In the genomic region with DNA sequence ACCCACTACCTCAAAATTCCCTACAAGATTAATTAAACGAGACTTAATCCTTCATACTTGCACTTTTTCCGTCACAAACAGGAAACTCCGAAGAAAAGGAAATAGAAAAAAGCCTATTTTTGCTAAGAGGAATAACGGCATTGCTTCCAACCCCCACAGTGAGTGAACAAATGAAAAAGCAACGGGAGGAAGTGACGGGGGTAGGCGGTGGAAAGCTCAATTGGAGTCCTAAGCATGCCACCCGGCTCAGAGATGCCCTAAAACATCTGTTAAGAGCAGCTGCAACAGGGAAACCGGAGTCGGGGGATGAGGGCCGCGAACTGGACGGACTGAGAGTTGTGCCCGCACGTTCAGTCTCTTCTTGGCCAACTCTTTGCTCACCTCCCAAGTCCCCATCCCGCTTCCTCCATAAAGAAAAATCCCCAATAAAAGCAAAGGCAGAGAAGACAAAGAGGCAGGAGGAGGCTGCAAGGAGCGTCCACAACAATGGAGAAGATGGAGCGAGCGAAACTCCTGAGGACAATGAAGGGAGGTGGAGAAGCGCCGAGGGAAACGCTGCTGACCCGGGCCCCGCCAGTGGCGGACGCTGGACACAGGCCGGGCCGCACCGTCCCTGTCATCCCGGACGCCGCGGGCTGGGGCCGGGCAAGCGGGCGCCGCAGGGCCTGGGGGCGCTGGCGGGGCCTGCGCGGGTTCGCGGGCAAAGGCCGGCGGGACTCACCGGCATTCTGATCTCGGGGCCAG, we compare ENCODE assay signal across 8 cellular contexts. TPM values are rescaled to one million over a fixed set of nuclear protein-coding genes. Genes with fewer than 3 reads are reported as not detected.
DNase-seq lines count a peak whose midpoint lies in the region; ATAC-seq, FAIRE-seq and TF ChIP-seq lines count a peak whose summit lies in the region.

No MANE protein-coding gene starts in this region.

- H3K36me3 ChIP-seq in CD4-positive, CD25-positive, alpha-beta regulatory T cell (ENCODE audit: control insufficient read depth, insufficient read depth, low read length), result no peaks in the 10 kb centered on the region
- H3K36me3 ChIP-seq in SJSA1 (peaks cover 21% of the 10 kb centered on the region), transverse colon (no peaks in the 10 kb centered on the region)

- H3K4me3 Mint-ChIP-seq in CD4-positive, CD25-positive, alpha-beta regulatory T cell, result peak overlapping the region; percentile 96 to 99 (median 98)
- H3K4me3 Mint-ChIP-seq in activated naive CD8-positive, alpha-beta T cell treated with anti-CD3 and anti-CD28 coated beads for 36 hours, result peak overlapping the region; percentile 97

- no peaks in the 10 kb centered on the region for H3K9me3 Mint-ChIP-seq in CD4-positive, CD25-positive, alpha-beta regulatory T cell
- no peaks in the 10 kb centered on the region for H3K9me3 Mint-ChIP-seq in activated naive CD8-positive, alpha-beta T cell treated with anti-CD3 and anti-CD28 coated beads for 36 hours

- H3K27ac ChIP-seq in CD4-positive, CD25-positive, alpha-beta regulatory T cell (ENCODE audit: insufficient read depth, low read length, poor library complexity, severe bottlenecking), result peak overlapping the region; percentile 68
- H3K27ac ChIP-seq in SJSA1 (peak overlapping the region; percentile 80), transverse colon (peak overlapping the region; percentile 93 to 96 (median 94))

- in situ Hi-C loops in transverse colon (cut with MboI; ENCODE audit: low pct_ligation_motif_present in 1 of 4, low pct_unique_long_range_greater_than_20kb in 1 of 4, low sequenced_read_pairs in 3 of 4), result loop anchor here in 1 of 4 donors (25.0 kb wide), 1 partner anchor 1130 kb away; the partner anchor contains the start of genes CEP57L1 and SESN1

- FAIRE-seq in GM19239 (lab: Jason Lieb, UNC), result peak; percentile 69

- intact Hi-C loops in head of caudate nucleus (cut with DNase I), result no loop called here
- intact Hi-C loops in posterior cingulate gyrus (cut with DNase I), result no loop called here
- intact Hi-C loops in transverse colon (cut with DNase I; ENCODE audit: low total_unique reads), result no loop called here

- peak in 1 of 5 experiments; percentile 3 for TF ChIP-seq CTCF in transverse colon (IDR thresholded peaks at IDR 0.05)

- peaks cover 12 to 45% (median 30%) of the 10 kb centered on the region in 4 donors for H3K4me1 Mint-ChIP-seq in CD4-positive, CD25-positive, alpha-beta regulatory T cell
- peaks cover 24% of the 10 kb centered on the region for H3K4me1 Mint-ChIP-seq in activated naive CD8-positive, alpha-beta T cell treated with anti-CD3 and anti-CD28 coated beads for 36 hours

- peak overlapping the region; percentile 96 for H3K4me3 ChIP-seq in CD4-positive, CD25-positive, alpha-beta regulatory T cell (ENCODE audit: low read depth, low read length)
- H3K4me3 ChIP-seq in SJSA1 (peak overlapping the region; percentile 79), transverse colon (peak overlapping the region; percentile 60 to 91 (median 84))

- WGBS in transverse colon (ENCODE audit: low coverage in 1 of 2), 2 donors, result 0 to 1% methylated on average over 9 to 47 of the region's 47 CpGs

- no peak for TF ChIP-seq EP300 in transverse colon (IDR thresholded peaks at IDR 0.05; ENCODE audit: low read depth)

- no peaks in the 10 kb centered on the region for H3K9me3 ChIP-seq in CD4-positive, CD25-positive, alpha-beta regulatory T cell (ENCODE audit: control insufficient read depth in 2 of 2, low read length in 2 of 2)
- H3K9me3 ChIP-seq in SJSA1 (replicated peaks), result no peaks in the 10 kb centered on the region
- H3K9me3 ChIP-seq in transverse colon, result no peaks in the 10 kb centered on the region

- H3K36me3 Mint-ChIP-seq in CD4-positive, CD25-positive, alpha-beta regulatory T cell, result peaks cover 4% of the 10 kb centered on the region
- H3K36me3 Mint-ChIP-seq in activated naive CD8-positive, alpha-beta T cell treated with anti-CD3 and anti-CD28 coated beads for 36 hours, result peaks cover 30% of the 10 kb centered on the region

- H3K27ac Mint-ChIP-seq in CD4-positive, CD25-positive, alpha-beta regulatory T cell, result peak overlapping the region; percentile 83 to 99 (median 97)
- H3K27ac Mint-ChIP-seq in activated naive CD8-positive, alpha-beta T cell treated with anti-CD3 and anti-CD28 coated beads for 36 hours, result peak overlapping the region; percentile 98

- no peak for TF ChIP-seq POLR2A in transverse colon (IDR thresholded peaks at IDR 0.05)

- peaks cover 3% of the 10 kb centered on the region for H3K27me3 Mint-ChIP-seq in CD4-positive, CD25-positive, alpha-beta regulatory T cell
- H3K27me3 Mint-ChIP-seq in activated naive CD8-positive, alpha-beta T cell treated with anti-CD3 and anti-CD28 coated beads for 36 hours, result no peaks in the 10 kb centered on the region

- H3K4me1 ChIP-seq in CD4-positive, CD25-positive, alpha-beta regulatory T cell (ENCODE audit: control insufficient read depth, insufficient read depth, low read length, poor library complexity, severe bottlenecking), result peaks cover 35% of the 10 kb centered on the region
- H3K4me1 ChIP-seq in SJSA1 (replicated peaks) (peaks cover 14% of the 10 kb centered on the region), transverse colon (peaks cover 8 to 42% (median 25%) of the 10 kb centered on the region in 4 donors)

- no peaks in the 10 kb centered on the region for H3K27me3 ChIP-seq in CD4-positive, CD25-positive, alpha-beta regulatory T cell (ENCODE audit: control insufficient read depth, insufficient read depth, low read length)
- H3K27me3 ChIP-seq in SJSA1 (replicated peaks) (no peaks in the 10 kb centered on the region), transverse colon (no peaks in the 10 kb centered on the region)

- ATAC-seq in CD4-positive, CD25-positive, alpha-beta regulatory T cell (ENCODE audit: low read depth in 2 of 2), result peak; percentile 28 to 35
- ATAC-seq in HG03460 (IDR thresholded peaks at IDR 0.05; ENCODE audit: unreplicated experiment), result peak; percentile 40

- peak; percentile 43 to 83 (median 64) for DNase-seq in CD4-positive, CD25-positive, alpha-beta regulatory T cell
- peak; percentile 58 for DNase-seq in GM19239 (ENCODE audit: insufficient read length, low spot score)
- DNase-seq in SJSA1 (ENCODE audit: low read depth in 1 of 2, low spot score in 2 of 2), result peak; percentile 59 to 61
- peak; percentile 62 for DNase-seq in activated naive CD8-positive, alpha-beta T cell treated with anti-CD3 and anti-CD28 coated beads for 36 hours
- peak in 41 of 42 donors; percentile 16 to 70 (median 48) for DNase-seq in head of caudate nucleus
- peak in 7 of 10 donors; percentile 13 to 87 (median 41) for DNase-seq in posterior cingulate gyrus
- DNase-seq in transverse colon, result peak; percentile 66

RNA-seq across cellular contexts. Expression of gene SEC63, which starts 0.7 kb away (rescaled TPM):
- 78.7 TPM for total RNA-seq in CD4-positive, CD25-positive, alpha-beta regulatory T cell
- polyA plus RNA-seq in CD4-positive, CD25-positive, alpha-beta regulatory T cell, result 10 to 100 TPM; 17.9 to 24.0 (median 21.7) TPM
- total RNA-seq in SJSA1 (2014; rRNA removed; shearing (Covaris generic)), result 16.7 and 21.2 TPM in 2 replicates
- 100 to 1,000 TPM in 1 of 2 experiments, 10 to 100 TPM in 1; 91.9 to 105 TPM for total RNA-seq in activated naive CD8-positive, alpha-beta T cell treated with anti-CD3 and anti-CD28 coated beads for 36 hours
- total RNA-seq in transverse colon, result 10 to 100 TPM; 24.6 to 50.3 (median 28.5) TPM

Comparison
In these comparisons a context has a peak if more than half of its experiments do, and no peak if none do; other contexts are left out.
1. Peak in every context shown above with its lines: DNase-seq, ATAC-seq, H3K4me3 ChIP-seq and H3K27ac ChIP-seq.